ENCODE assay signal across 8 cellular contexts in the genomic region with DNA sequence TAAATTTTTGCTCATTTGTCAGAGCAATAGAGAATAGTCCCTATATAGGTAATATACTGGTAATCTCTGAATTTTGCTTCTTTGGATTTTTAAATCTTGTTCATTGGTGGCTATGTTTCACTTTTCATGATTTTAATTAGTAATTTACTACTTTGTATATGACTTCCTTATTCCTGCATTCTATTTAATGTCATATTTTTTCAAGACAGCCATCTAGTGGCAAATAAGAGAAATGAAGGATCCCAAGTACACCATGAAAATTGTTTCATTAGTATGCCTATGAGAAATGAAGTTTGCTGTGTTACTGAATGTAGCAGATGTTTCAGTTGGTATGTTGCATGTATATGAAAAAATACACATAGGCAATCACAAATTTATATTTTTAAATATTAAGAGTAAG.
DNase-seq lines count a peak whose midpoint lies in the region; ATAC-seq and TF ChIP-seq lines count a peak whose summit lies in the region.

No MANE protein-coding gene starts in this region.

- no peaks in the 10 kb centered on the region for H3K9me3 ChIP-seq in mucosa of descending colon

- intact Hi-C loops in activated CD8-positive, alpha-beta T cell treated with anti-CD3 and anti-CD28 coated beads for 36 hours (cut with micrococcal nuclease) = loop anchor here (5.0 kb wide), 2 partner anchors 81 to 101 kb away; a partner anchor contains a TSS
- intact Hi-C loops in mucosa of descending colon (cut with DNase I, micrococcal nuclease) = loop anchor here in 1 of 2 donors (5.0 kb wide), 1 partner anchor 101 kb away; no protein-coding TSS in a partner anchor

- H3K4me3 Mint-ChIP-seq in activated CD8-positive, alpha-beta T cell treated with anti-CD3 and anti-CD28 coated beads for 36 hours = no peak overlapping the region
- no peak overlapping the region for H3K4me3 Mint-ChIP-seq in activated CD8-positive, alpha-beta T cell treated with anti-CD3 and anti-CD28 coated beads, Interleukin-2, amount 10 ng/mL, durations not matched to agents 7 days and 5 days
- H3K4me3 Mint-ChIP-seq in chondrocyte (ENCODE audit: unreplicated experiment) = no peak overlapping the region

- peak; percentile 71 for TF ChIP-seq CTCF in activated CD8-positive, alpha-beta T cell treated with anti-CD3 and anti-CD28 coated beads for 36 hours (IDR thresholded peaks at IDR 0.05)
- TF ChIP-seq CTCF in chondrocyte (IDR thresholded peaks at IDR 0.05) (peak; percentile 87), mucosa of descending colon (IDR thresholded peaks at IDR 0.05) (peak; percentile 10)

- H3K36me3 ChIP-seq in mucosa of descending colon (ENCODE audit: low read depth) = no peaks in the 10 kb centered on the region

- H3K9me3 Mint-ChIP-seq in activated CD8-positive, alpha-beta T cell treated with anti-CD3 and anti-CD28 coated beads for 36 hours = no peaks in the 10 kb centered on the region
- H3K9me3 Mint-ChIP-seq in activated CD8-positive, alpha-beta T cell treated with anti-CD3 and anti-CD28 coated beads, Interleukin-2, amount 10 ng/mL, durations not matched to agents 7 days and 5 days (ENCODE audit: insufficient read depth) = no peaks in the 10 kb centered on the region
- no peaks in the 10 kb centered on the region for H3K9me3 Mint-ChIP-seq in chondrocyte (ENCODE audit: low read depth)

- no peaks in the 10 kb centered on the region for H3K27me3 Mint-ChIP-seq in activated CD8-positive, alpha-beta T cell treated with anti-CD3 and anti-CD28 coated beads for 36 hours
- no peaks in the 10 kb centered on the region for H3K27me3 Mint-ChIP-seq in activated CD8-positive, alpha-beta T cell treated with anti-CD3 and anti-CD28 coated beads, Interleukin-2, amount 10 ng/mL, durations not matched to agents 7 days and 5 days (ENCODE audit: low read depth)
- no peaks in the 10 kb centered on the region for H3K27me3 Mint-ChIP-seq in chondrocyte (ENCODE audit: low read depth)

- peaks cover 29% of the 10 kb centered on the region for H3K36me3 Mint-ChIP-seq in activated CD8-positive, alpha-beta T cell treated with anti-CD3 and anti-CD28 coated beads for 36 hours (ENCODE audit: low read depth)
- peaks cover 35% of the 10 kb centered on the region for H3K36me3 Mint-ChIP-seq in activated CD8-positive, alpha-beta T cell treated with anti-CD3 and anti-CD28 coated beads, Interleukin-2, amount 10 ng/mL, durations not matched to agents 7 days and 5 days (ENCODE audit: low read depth)
- peaks cover 2% of the 10 kb centered on the region for H3K36me3 Mint-ChIP-seq in chondrocyte (ENCODE audit: low read depth)

- H3K27ac Mint-ChIP-seq in activated CD8-positive, alpha-beta T cell treated with anti-CD3 and anti-CD28 coated beads for 36 hours = no peak overlapping the region
- H3K27ac Mint-ChIP-seq in activated CD8-positive, alpha-beta T cell treated with anti-CD3 and anti-CD28 coated beads, Interleukin-2, amount 10 ng/mL, durations not matched to agents 7 days and 5 days = no peak overlapping the region
- no peak overlapping the region for H3K27ac Mint-ChIP-seq in chondrocyte (ENCODE audit: unreplicated experiment)

- no peak overlapping the region for H3K4me3 ChIP-seq in mucosa of descending colon

- ATAC-seq in activated CD8-positive, alpha-beta T cell treated with anti-CD3 and anti-CD28 coated beads for 36 hours = peak; percentile 61
- ATAC-seq in activated CD8-positive, alpha-beta T cell treated with anti-CD3 and anti-CD28 coated beads, Interleukin-2, amount 10 ng/mL, durations not matched to agents 7 days and 5 days = no peak
- no peak for ATAC-seq in mucosa of descending colon

- CTCF ChIA-PET in activated CD8-positive, alpha-beta T cell treated with anti-CD3 and anti-CD28 coated beads for 36 hours (lab: Charles Lee) = interaction anchor here (1.4 to 1.6 kb wide), 2 partner anchors 97 to 99 kb away, joined by 3 to 4 read pairs; no protein-coding TSS in a partner anchor
- CTCF ChIA-PET in activated CD8-positive, alpha-beta T cell treated with anti-CD3 and anti-CD28 coated beads, Interleukin-2, amount 10 ng/mL, durations not matched to agents 7 days and 5 days (lab: Charles Lee) = interaction anchor here (1.0 kb wide), 1 partner anchor 9 kb away, joined by 3 read pairs; no protein-coding TSS in a partner anchor

- POLR2A ChIA-PET in activated CD8-positive, alpha-beta T cell treated with anti-CD3 and anti-CD28 coated beads for 36 hours (lab: Charles Lee) = no interaction called here
- POLR2A ChIA-PET in activated CD8-positive, alpha-beta T cell treated with anti-CD3 and anti-CD28 coated beads, Interleukin-2, amount 10 ng/mL, durations not matched to agents 7 days and 5 days (lab: Charles Lee) = no interaction called here

- H3K4me1 ChIP-seq in mucosa of descending colon (ENCODE audit: low read depth) = no peaks in the 10 kb centered on the region

- DNase-seq in activated CD8-positive, alpha-beta T cell treated with anti-CD3 and anti-CD28 coated beads for 36 hours = no peak
- no peak for DNase-seq in activated CD8-positive, alpha-beta T cell treated with anti-CD3 and anti-CD28 coated beads, Interleukin-2, amount 10 ng/mL, durations not matched to agents 7 days and 5 days
- peak; percentile 2 for DNase-seq in NCI-H2029 (lab: John Stamatoyannopoulos, UW)
- no peak for DNase-seq in chondrocyte (ENCODE audit: low spot score)
- no peak for DNase-seq in mucosa of descending colon
- no peak for DNase-seq in inferior parietal cortex (ENCODE audit: extremely low spot score)
- DNase-seq in UCSD-AML1 (lab: John Stamatoyannopoulos, UW; ENCODE audit: unreplicated experiment) = no peak
- DNase-seq in SHP77 treated with DMSO at 0.1 percent for 48 hours (lab: John Stamatoyannopoulos, UW) = no peak

- H3K4me1 Mint-ChIP-seq in activated CD8-positive, alpha-beta T cell treated with anti-CD3 and anti-CD28 coated beads for 36 hours (ENCODE audit: low read depth) = peaks cover 8% of the 10 kb centered on the region
- no peaks in the 10 kb centered on the region for H3K4me1 Mint-ChIP-seq in activated CD8-positive, alpha-beta T cell treated with anti-CD3 and anti-CD28 coated beads, Interleukin-2, amount 10 ng/mL, durations not matched to agents 7 days and 5 days (ENCODE audit: low read depth)
- H3K4me1 Mint-ChIP-seq in chondrocyte (ENCODE audit: low read depth) = peaks cover 4% of the 10 kb centered on the region

Comparison
In these comparisons a context has a peak if more than half of its experiments do, and no peak if none do; other contexts are left out.
1. CTCF ChIP-seq: peak in every context shown above with its lines; median percentile 87 in chondrocyte; 71 in activated CD8-positive, alpha-beta T cell treated with anti-CD3 and anti-CD28 coated beads for 36 hours; 10 in mucosa of descending colon.